ENCODE assay signal across 8 cellular contexts in the genomic region with DNA sequence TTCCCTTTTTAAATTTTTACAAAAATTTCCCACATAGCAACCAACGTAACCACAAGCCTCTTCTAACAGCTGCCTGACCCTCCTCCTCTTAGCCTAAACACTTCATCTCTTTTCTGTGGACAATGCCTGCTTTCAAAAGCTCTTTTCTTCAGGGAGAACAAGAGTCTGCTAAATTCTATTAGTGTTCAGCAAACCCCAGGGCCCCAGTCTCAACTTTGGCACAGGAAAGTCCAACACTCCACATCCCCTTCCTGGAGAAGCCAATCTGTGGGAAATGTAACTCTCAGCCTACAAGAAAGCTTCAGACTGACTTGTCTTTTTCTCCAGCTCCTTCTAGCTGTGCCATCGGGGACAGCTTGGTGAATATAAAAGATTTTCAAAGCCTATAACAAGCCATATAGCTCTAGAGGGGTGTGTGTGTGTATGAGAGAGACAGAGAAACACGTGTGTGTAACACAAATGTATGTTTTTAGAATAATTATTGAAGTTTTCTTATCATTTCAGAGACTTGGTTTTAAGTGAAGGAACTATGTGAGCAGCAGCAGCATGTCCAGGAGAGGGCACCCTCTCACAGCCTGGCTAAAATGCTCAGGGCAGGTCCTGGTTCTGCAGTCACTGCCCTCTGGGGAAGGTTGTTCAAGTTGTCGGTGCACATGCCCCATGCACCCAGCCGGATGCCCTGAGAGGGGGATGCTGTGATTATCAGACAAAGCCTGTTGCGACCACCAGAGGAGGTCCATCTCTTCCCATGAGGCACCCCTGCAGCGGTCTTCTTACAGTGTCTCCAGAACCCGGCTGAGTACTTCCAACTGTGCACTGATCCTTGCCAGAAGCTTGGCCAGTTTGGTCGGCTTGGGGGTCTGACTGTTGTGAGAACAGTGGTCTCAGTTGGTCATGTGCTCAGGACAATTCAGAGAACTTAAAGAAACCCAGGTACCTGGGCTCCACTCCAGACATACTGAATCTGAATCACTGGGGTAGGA. TPM values are rescaled to one million over a fixed set of nuclear protein-coding genes. Genes with fewer than 3 reads are reported as not detected.
DNase-seq lines count a peak whose midpoint lies in the region; ATAC-seq, FAIRE-seq and TF ChIP-seq lines count a peak whose summit lies in the region.

No MANE protein-coding gene starts in this region.

- H3K27me3 ChIP-seq in bronchial epithelial cell (ENCODE audit: control insufficient read depth, insufficient read depth, low read length) = peaks cover 3% of the 10 kb centered on the region

- TF ChIP-seq CTCF in C4-2B (conservative IDR thresholded peaks at IDR 0.05) (peak; percentile 89), bronchial epithelial cell (IDR thresholded peaks at IDR 0.05; ENCODE audit: insufficient read depth, low read length, severe bottlenecking) (peak; percentile 89), kidney (IDR thresholded peaks at IDR 0.05; ENCODE audit: borderline replicate concordance, extremely low read depth, insufficient read depth) (peak; percentile 68)

- H3K27ac ChIP-seq in C4-2B (no peak overlapping the region), kidney (ENCODE audit: low read depth in 2 of 2, low read length in 2 of 2) (no peak overlapping the region)

- peak; percentile 62 for ATAC-seq in GM18861 (IDR thresholded peaks at IDR 0.05; ENCODE audit: unreplicated experiment)

- H3K36me3 ChIP-seq in bronchial epithelial cell (ENCODE audit: control insufficient read depth, insufficient read depth, low read length) (no peaks in the 10 kb centered on the region), kidney (ENCODE audit: control insufficient read depth in 1 of 2, insufficient read depth in 2 of 2, low read length in 2 of 2) (no peaks in the 10 kb centered on the region)

- no peaks in the 10 kb centered on the region for H3K9me3 ChIP-seq in kidney (ENCODE audit: control insufficient read depth in 1 of 2, low read length in 2 of 2)

- FAIRE-seq in HTR-8/SVneo (lab: Jason Lieb, UNC) (no peak), bronchial epithelial cell (lab: Jason Lieb, UNC) (peak; percentile 43), kidney (lab: Jason Lieb, UNC) (no peak)

- intact Hi-C loops in kidney (cut with DNase I) = no loop called here

- H3K4me1 ChIP-seq in kidney (ENCODE audit: control insufficient read depth in 1 of 2, insufficient read depth in 1 of 2, low read depth in 1 of 2, low read length in 2 of 2) = no peaks in the 10 kb centered on the region

- H3K4me3 ChIP-seq in bronchial epithelial cell (ENCODE audit: low read depth, low read length) (no peak overlapping the region), kidney (ENCODE audit: low read length in 2 of 2) (no peak overlapping the region)

- peak; percentile 55 for DNase-seq in HTR-8/SVneo (ENCODE audit: insufficient read length, low spot score)
- peak; percentile 20 for DNase-seq in T follicular helper cell (ENCODE audit: low read depth)
- DNase-seq in bronchial epithelial cell (ENCODE audit: low read depth) = peak; percentile 46
- DNase-seq in kidney = no peak
- peak in 2 of 3 experiments; percentile 4 to 37 for DNase-seq in stimulated activated CD4-positive, alpha-beta T cell treated with anti-CD3 and anti-CD28 coated beads, TNF-alpha, amount 100 ng/mL, for 24 hours (ENCODE audit: low read depth in 3 of 3)
- no peak for DNase-seq in amniotic stem cell (lab: John Stamatoyannopoulos, UW)

- H3K9ac ChIP-seq in kidney (ENCODE audit: low read length in 2 of 2) = no peak overlapping the region

RNA-seq across cellular contexts. Expression of gene CCDC70, which starts 34.4 kb away (rescaled TPM):
- total RNA-seq in bronchial epithelial cell = not detected in 2 replicates
- total RNA-seq in kidney = not detected
- polyA plus RNA-seq in kidney (ENCODE audit: insufficient read depth, low read depth, low replicate concordance) = not detected

RNA-seq across cellular contexts. Expression of gene TMEM272, which starts 51.2 kb away (rescaled TPM):
- not detected in 2 replicates for total RNA-seq in bronchial epithelial cell
- 0.19 TPM for total RNA-seq in kidney
- 0.28 TPM for polyA plus RNA-seq in kidney (ENCODE audit: insufficient read depth, low read depth, low replicate concordance)

Comparison
In these comparisons a context has a peak if more than half of its experiments do, and no peak if none do; other contexts are left out.
1. DNase-seq: peak in HTR-8/SVneo (single experiment), T follicular helper cell (single experiment), bronchial epithelial cell (single experiment) and stimulated activated CD4-positive, alpha-beta T cell treated with anti-CD3 and anti-CD28 coated beads, TNF-alpha, amount 100 ng/mL, for 24 hours (2 of 3); none in kidney (single experiment) and amniotic stem cell (single experiment).
2. Peak in every context shown above with its lines, with median percentiles within 50 percentile points of each other: CTCF ChIP-seq.